Comparison of ENCODE assay signal across 8 cellular contexts in genomic region chr11:14644396-14645246, GRCh38. TPM values are rescaled to one million over a fixed set of nuclear protein-coding genes. Genes with fewer than 3 reads are reported as not detected.
DNase-seq lines count a peak whose midpoint lies in the region; ATAC-seq and TF ChIP-seq lines count a peak whose summit lies in the region.

No MANE protein-coding gene starts in this region.

- H3K27ac ChIP-seq in VCaP (peak overlapping the region; percentile 94), caudate nucleus (ENCODE audit: low read depth, low read length) (peak overlapping the region; percentile 30)

- peak; percentile 20 for TF ChIP-seq CTCF in VCaP (conservative IDR thresholded peaks at IDR 0.05)

- ATAC-seq in GM21528 (IDR thresholded peaks at IDR 0.05; ENCODE audit: low FRiP score, unreplicated experiment), result peak; percentile 44
- peak; percentile 42 for ATAC-seq in left lobe of liver

- DNase-seq in EH (ENCODE audit: low read depth) (peak; percentile 9), HuH-7.5 (ENCODE audit: low spot score) (peak; percentile 35), caudate nucleus (lab: John Stamatoyannopoulos, UW) (peak in 28 of 61 donors; percentile 5 to 72 (median 40)), left lobe of liver (ENCODE audit: low spot score) (peak; percentile 62), dedifferentiated amniotic fluid mesenchymal stem cell (ENCODE audit: extremely low spot score) (no peak)
- peak; percentile 8 to 33 (median 10) for DNase-seq in stimulated activated CD4-positive, alpha-beta T cell treated with anti-CD3 and anti-CD28 coated beads, TNF-alpha, amount 100 ng/mL, for 48 hours (ENCODE audit: low read depth in 3 of 3)

RNA-seq across cellular contexts. Expression of gene PDE3B, which starts 1.0 kb away (rescaled TPM):
- total RNA-seq in left lobe of liver, result 41.1 TPM
